ENCODE assay signal across 23 cellular contexts in the genomic region with DNA sequence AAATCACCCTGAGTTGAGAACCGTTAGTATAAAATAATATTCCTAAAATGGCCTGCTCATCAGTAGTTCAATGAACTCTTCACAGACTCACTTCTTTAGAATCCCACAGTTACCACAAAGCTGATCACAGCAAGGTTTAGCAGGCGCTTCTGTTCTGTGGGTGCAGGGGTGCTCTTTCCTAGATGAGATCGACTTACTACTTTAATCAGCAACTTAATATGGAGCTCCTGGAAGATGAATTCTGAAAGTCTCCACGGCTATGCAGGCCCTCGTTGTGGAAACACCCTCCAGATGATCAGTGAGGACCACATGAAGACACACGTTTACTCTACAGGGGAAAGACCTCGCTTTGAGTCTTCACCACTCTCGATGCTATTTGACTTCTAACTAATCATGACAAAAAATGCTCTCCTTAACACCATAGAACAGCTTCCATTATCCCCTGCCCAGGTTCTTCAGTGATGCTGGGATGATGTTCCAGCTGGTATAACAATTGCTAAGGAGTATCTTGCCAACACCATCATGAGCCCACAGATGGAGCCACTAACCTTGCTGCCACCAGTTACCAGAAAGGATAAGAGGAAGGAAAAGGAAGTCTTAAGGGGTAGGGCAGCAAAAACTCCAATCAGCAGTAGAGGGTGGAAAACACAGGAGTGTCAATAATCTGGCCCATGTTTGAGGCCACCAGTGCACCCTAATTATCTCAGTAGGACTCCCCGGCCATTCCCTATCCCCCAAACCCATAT. TPM values are rescaled to one million over a fixed set of nuclear protein-coding genes. Genes with fewer than 3 reads are reported as not detected.
DNase-seq lines count a peak whose midpoint lies in the region; ATAC-seq and TF ChIP-seq lines count a peak whose summit lies in the region.
"Had no signal": no experiment of that assay in that cellular context is flagged by ENCODE, and none has a peak within 500 bp of the region (broad histone marks: within the 10 kb centered on the region; RNA-seq: fewer than 3 reads in every experiment).

No MANE protein-coding gene starts in this region.

- peak in 3 of 4 experiments; percentile 36 to 58 (median 53) for ATAC-seq in T-cell (replicated peaks in 1 of 4)
- peak; percentile 73 for ATAC-seq in activated naive CD8-positive, alpha-beta T cell treated with anti-CD3 and anti-CD28 coated beads, Interleukin-2, amount 10 ng/mL, durations not matched to agents 7 days and 5 days (ENCODE audit: low read depth)
- no peak for ATAC-seq in CD4-positive, alpha-beta T cell (ENCODE audit: poor library complexity)
- ATAC-seq: CD8-positive, alpha-beta T cell; HepG2; mucosa of descending colon had no signal

- peaks cover 23 to 24% (median 23%) of the 10 kb centered on the region in 3 donors for H3K4me1 Mint-ChIP-seq in T-cell
- H3K4me1 Mint-ChIP-seq in activated naive CD8-positive, alpha-beta T cell treated with anti-CD3 and anti-CD28 coated beads, Interleukin-2, amount 10 ng/mL, durations not matched to agents 7 days and 5 days: peaks cover 57% of the 10 kb centered on the region
- H3K4me1 Mint-ChIP-seq in CD4-positive, alpha-beta T cell (ENCODE audit: low read depth): peaks cover 17% of the 10 kb centered on the region

- POLR2A ChIA-PET in T-cell (lab: Charles Lee): no interaction called here
- POLR2A ChIA-PET in activated naive CD8-positive, alpha-beta T cell treated with anti-CD3 and anti-CD28 coated beads, Interleukin-2, amount 10 ng/mL, durations not matched to agents 7 days and 5 days (lab: Charles Lee): interaction anchor here (0.7 to 1.7 kb wide), 5 partner anchors 39 to 236 kb away, joined by 3 to 5 read pairs (median 3); a partner anchor contains a TSS
- POLR2A ChIA-PET in CD4-positive, alpha-beta T cell (lab: Charles Lee): interaction anchor here (0.9 kb wide), 1 partner anchor 46 kb away, joined by 3 read pairs; no protein-coding TSS in a partner anchor

- no peaks in the 10 kb centered on the region for H3K9me3 Mint-ChIP-seq in T-cell
- peaks cover 4% of the 10 kb centered on the region for H3K9me3 Mint-ChIP-seq in activated naive CD8-positive, alpha-beta T cell treated with anti-CD3 and anti-CD28 coated beads, Interleukin-2, amount 10 ng/mL, durations not matched to agents 7 days and 5 days
- no peaks in the 10 kb centered on the region for H3K9me3 Mint-ChIP-seq in CD4-positive, alpha-beta T cell
- H3K9me3 Mint-ChIP-seq: CD8-positive, alpha-beta T cell had no signal

- peak overlapping the region in 1 of 2 donors; percentile 13 for H3K27ac Mint-ChIP-seq in T-cell
- peak overlapping the region; percentile 87 for H3K27ac Mint-ChIP-seq in activated naive CD8-positive, alpha-beta T cell treated with anti-CD3 and anti-CD28 coated beads, Interleukin-2, amount 10 ng/mL, durations not matched to agents 7 days and 5 days
- no peak overlapping the region for H3K27ac Mint-ChIP-seq in CD4-positive, alpha-beta T cell
- H3K27ac Mint-ChIP-seq: CD8-positive, alpha-beta T cell had no signal

- H3K27me3 Mint-ChIP-seq in T-cell: no peaks in the 10 kb centered on the region
- peaks cover 9% of the 10 kb centered on the region for H3K27me3 Mint-ChIP-seq in activated naive CD8-positive, alpha-beta T cell treated with anti-CD3 and anti-CD28 coated beads, Interleukin-2, amount 10 ng/mL, durations not matched to agents 7 days and 5 days
- H3K27me3 Mint-ChIP-seq in CD4-positive, alpha-beta T cell: no peaks in the 10 kb centered on the region

- H3K9me3 ChIP-seq in CD4-positive, alpha-beta T cell (ENCODE audit: control insufficient read depth, low read length): no peaks in the 10 kb centered on the region
- H3K9me3 ChIP-seq: left ventricle myocardium inferior, mucosa of descending colon, stomach, upper lobe of left lung had no signal

- H3K27ac ChIP-seq in CD4-positive, alpha-beta T cell (ENCODE audit: low read depth, low read length): no peak overlapping the region
- H3K27ac ChIP-seq: left ventricle myocardium inferior, stomach, upper lobe of left lung had no signal

- CTCF ChIA-PET in T-cell (lab: Charles Lee): interaction anchor here (1.2 to 2.2 kb wide), 4 partner anchors 13 to 275 kb away, joined by 3 to 14 read pairs (median 4); no protein-coding TSS in a partner anchor
- CTCF ChIA-PET in CD4-positive, alpha-beta T cell (lab: Charles Lee): interaction anchor here (2.6 kb wide), 1 partner anchor 198 kb away, joined by 8 read pairs; no protein-coding TSS in a partner anchor

- H3K27me3 ChIP-seq in CD4-positive, alpha-beta T cell (ENCODE audit: control insufficient read depth, insufficient read depth, low read length): no peaks in the 10 kb centered on the region
- H3K27me3 ChIP-seq: upper lobe of left lung had no signal

- intact Hi-C loops in CD4-positive, alpha-beta T cell (cut with DNase I, micrococcal nuclease): loop anchor here in 1 of 2 experiments (5.0 kb wide), 1 partner anchor 35 kb away; no protein-coding TSS in a partner anchor

- DNase-seq in activated CD8-positive, alpha-beta memory T cell treated with anti-CD3 and anti-CD28 coated beads for 24 hours: peak; percentile 63
- DNase-seq in activated CD8-positive, alpha-beta memory T cell treated with anti-CD3 and anti-CD28 coated beads, Interleukin-2, amount 50 U/mL, for 4 hours: no peak
- DNase-seq in T-cell (peak in 2 of 34 experiments; percentile 2 to 4), NK-92 (lab: John Stamatoyannopoulos, UW; ENCODE audit: unreplicated experiment) (no peak), GM19240 (ENCODE audit: insufficient read length, low spot score) (no peak)
- DNase-seq in activated naive CD8-positive, alpha-beta T cell treated with anti-CD3 and anti-CD28 coated beads, Interleukin-2, amount 10 ng/mL, durations not matched to agents 7 days and 5 days: peak; percentile 39
- DNase-seq in stimulated activated CD8-positive, alpha-beta memory T cell treated with anti-CD3 and anti-CD28 coated beads, Interleukin-4, amount 100 ng/mL, for 48 hours: peak; percentile 52
- no peak for DNase-seq in CD4-positive, alpha-beta T cell
- DNase-seq: amygdala; CD8-positive, alpha-beta T cell; effector CD4-positive, alpha-beta T cell; EL; left ventricle myocardium inferior; mucosa of descending colon; NCI-H1694; stomach; upper lobe of left lung had no signal

- no peak for TF ChIP-seq CTCF in CD4-positive, alpha-beta T cell (IDR thresholded peaks at IDR 0.05)

- no peak overlapping the region for H3K4me3 Mint-ChIP-seq in T-cell
- H3K4me3 Mint-ChIP-seq in activated naive CD8-positive, alpha-beta T cell treated with anti-CD3 and anti-CD28 coated beads, Interleukin-2, amount 10 ng/mL, durations not matched to agents 7 days and 5 days: peak overlapping the region; percentile 73
- H3K4me3 Mint-ChIP-seq in CD4-positive, alpha-beta T cell: no peak overlapping the region
- H3K4me3 Mint-ChIP-seq: CD8-positive, alpha-beta T cell had no signal

- no peaks in the 10 kb centered on the region for H3K36me3 Mint-ChIP-seq in T-cell
- peaks cover 30% of the 10 kb centered on the region for H3K36me3 Mint-ChIP-seq in activated naive CD8-positive, alpha-beta T cell treated with anti-CD3 and anti-CD28 coated beads, Interleukin-2, amount 10 ng/mL, durations not matched to agents 7 days and 5 days
- H3K36me3 Mint-ChIP-seq in CD4-positive, alpha-beta T cell (ENCODE audit: low read depth): no peaks in the 10 kb centered on the region
- H3K36me3 Mint-ChIP-seq: CD8-positive, alpha-beta T cell had no signal

RNA-seq across cellular contexts. Expression of a gene that starts 17.9 kb away (rescaled TPM):
- total RNA-seq in T-cell: under 1 TPM in 1 of 5 donors, not detected in 4; 0.20 TPM
- not detected for total RNA-seq in activated naive CD8-positive, alpha-beta T cell treated with anti-CD3 and anti-CD28 coated beads, Interleukin-2, amount 10 ng/mL, durations not matched to agents 7 days and 5 days
- not detected for total RNA-seq in CD4-positive, alpha-beta T cell
- total RNA-seq: CD8-positive, alpha-beta T cell had no signal

RNA-seq across cellular contexts. Expression of a gene that starts 30.9 kb away (rescaled TPM):
- total RNA-seq in T-cell: not detected
- under 1 TPM; 0.28 to 0.48 TPM for total RNA-seq in activated naive CD8-positive, alpha-beta T cell treated with anti-CD3 and anti-CD28 coated beads, Interleukin-2, amount 10 ng/mL, durations not matched to agents 7 days and 5 days
- not detected for total RNA-seq in CD4-positive, alpha-beta T cell
- total RNA-seq: CD8-positive, alpha-beta T cell; H1; HepG2; left ventricle myocardium inferior; M059J; mucosa of descending colon; renal cortical epithelial cell; RPMI7951; stomach had no signal

RNA-seq across cellular contexts. Expression of a gene that starts 39.7 kb away (rescaled TPM):
- total RNA-seq in T-cell: 10 to 100 TPM in 4 of 5 donors, 1 to 10 TPM in 1; 9.9 to 86.0 (median 37.2) TPM
- 100 to 1,000 TPM; 242 to 250 TPM for total RNA-seq in activated naive CD8-positive, alpha-beta T cell treated with anti-CD3 and anti-CD28 coated beads, Interleukin-2, amount 10 ng/mL, durations not matched to agents 7 days and 5 days
- total RNA-seq in CD4-positive, alpha-beta T cell: 1 to 10 TPM; 3.5 to 5.0 TPM
- total RNA-seq: fibroblast of lung, H1, HepG2, M059J, renal cortical epithelial cell, RPMI7951 had no signal

Comparison
In these comparisons a context has a peak if more than half of its experiments do, and no peak if none do; other contexts are left out.
1. DNase-seq: peak in activated CD8-positive, alpha-beta memory T cell treated with anti-CD3 and anti-CD28 coated beads for 24 hours (single experiment), activated naive CD8-positive, alpha-beta T cell treated with anti-CD3 and anti-CD28 coated beads, Interleukin-2, amount 10 ng/mL, durations not matched to agents 7 days and 5 days (single experiment) and stimulated activated CD8-positive, alpha-beta memory T cell treated with anti-CD3 and anti-CD28 coated beads, Interleukin-4, amount 100 ng/mL, for 48 hours (single experiment); none in activated CD8-positive, alpha-beta memory T cell treated with anti-CD3 and anti-CD28 coated beads, Interleukin-2, amount 50 U/mL, for 4 hours (single experiment), NK-92 (single experiment), CD4-positive, alpha-beta T cell (0 of 10) and GM19240 (single experiment).
2. POLR2A ChIA-PET loops: an anchor here in activated naive CD8-positive, alpha-beta T cell treated with anti-CD3 and anti-CD28 coated beads, Interleukin-2, amount 10 ng/mL, durations not matched to agents 7 days and 5 days (0.7 to 1.7 kb wide) and CD4-positive, alpha-beta T cell (0.9 kb wide); none called in T-cell.